In genomic region chr15:29668120-29668602, GRCh38 we compare ENCODE assay signal across 8 cellular contexts.
DNase-seq lines count a peak whose midpoint lies in the region; ATAC-seq and TF ChIP-seq lines count a peak whose summit lies in the region.

No MANE protein-coding gene starts in this region.

- no peaks in the 10 kb centered on the region for H3K9me3 Mint-ChIP-seq in activated CD4-positive, alpha-beta T cell treated with anti-CD3 and anti-CD28 coated beads, Interleukin-2, amount 10 ng/mL, durations not matched to agents 7 days and 5 days

- peak in 9 of 14 donors; percentile 10 to 66 (median 43) for DNase-seq in C1 segment of cervical spinal cord (lab: John Stamatoyannopoulos, UW)
- peak; percentile 68 for DNase-seq in NCI-H2171 (lab: John Stamatoyannopoulos, UW)
- DNase-seq in activated CD4-positive, alpha-beta T cell treated with anti-CD3 and anti-CD28 coated beads, Interleukin-2, amount 10 ng/mL, durations not matched to agents 7 days and 5 days, result peak; percentile 51
- peak; percentile 54 to 75 for DNase-seq in foreskin keratinocyte
- DNase-seq in nucleus accumbens (lab: John Stamatoyannopoulos, UW), result peak in 42 of 56 donors; percentile 9 to 75 (median 47)
- no peak for DNase-seq in GM13976 (ENCODE audit: low spot score)

- in situ Hi-C loops in GM13976 (cut with MboI; ENCODE audit: low sequenced_read_pairs, unreplicated experiment), result no loop called here

- POLR2A ChIA-PET in activated CD4-positive, alpha-beta T cell treated with anti-CD3 and anti-CD28 coated beads, Interleukin-2, amount 10 ng/mL, durations not matched to agents 7 days and 5 days (lab: Charles Lee), result no interaction called here

- peaks cover 3% of the 10 kb centered on the region for H3K27me3 Mint-ChIP-seq in activated CD4-positive, alpha-beta T cell treated with anti-CD3 and anti-CD28 coated beads, Interleukin-2, amount 10 ng/mL, durations not matched to agents 7 days and 5 days

- TF ChIP-seq CTCF in foreskin keratinocyte (conservative IDR thresholded peaks at IDR 0.05) (peak; percentile 99), GM13976 (IDR thresholded peaks at IDR 0.05; ENCODE audit: borderline replicate concordance, control extremely low read depth, extremely low read depth, insufficient read depth, missing control alignments) (no peak)

- no peak overlapping the region for H3K27ac Mint-ChIP-seq in activated CD4-positive, alpha-beta T cell treated with anti-CD3 and anti-CD28 coated beads, Interleukin-2, amount 10 ng/mL, durations not matched to agents 7 days and 5 days

- CTCF ChIA-PET in activated CD4-positive, alpha-beta T cell treated with anti-CD3 and anti-CD28 coated beads, Interleukin-2, amount 10 ng/mL, durations not matched to agents 7 days and 5 days (lab: Charles Lee), result interaction anchor here (0.6 kb wide), 2 partner anchors 35 to 89 kb away, joined by 3 to 4 read pairs; no protein-coding TSS in a partner anchor

- no peak overlapping the region for H3K4me3 Mint-ChIP-seq in activated CD4-positive, alpha-beta T cell treated with anti-CD3 and anti-CD28 coated beads, Interleukin-2, amount 10 ng/mL, durations not matched to agents 7 days and 5 days

- no peaks in the 10 kb centered on the region for H3K36me3 Mint-ChIP-seq in activated CD4-positive, alpha-beta T cell treated with anti-CD3 and anti-CD28 coated beads, Interleukin-2, amount 10 ng/mL, durations not matched to agents 7 days and 5 days (ENCODE audit: low read depth)

- no peak overlapping the region for H3K27ac ChIP-seq in foreskin keratinocyte

- H3K27me3 ChIP-seq in foreskin keratinocyte, result no peaks in the 10 kb centered on the region

- peaks cover 25% of the 10 kb centered on the region for H3K4me1 ChIP-seq in foreskin keratinocyte

- peak; percentile 82 for ATAC-seq in GM19397 (IDR thresholded peaks at IDR 0.05; ENCODE audit: unreplicated experiment)
- peak; percentile 73 for ATAC-seq in foreskin keratinocyte
- no peak for ATAC-seq in HG02840 (IDR thresholded peaks at IDR 0.05; ENCODE audit: low FRiP score, unreplicated experiment)

- no peaks in the 10 kb centered on the region for H3K4me1 Mint-ChIP-seq in activated CD4-positive, alpha-beta T cell treated with anti-CD3 and anti-CD28 coated beads, Interleukin-2, amount 10 ng/mL, durations not matched to agents 7 days and 5 days
